12 cellular contexts compared by ENCODE assay signal in the genomic region with DNA sequence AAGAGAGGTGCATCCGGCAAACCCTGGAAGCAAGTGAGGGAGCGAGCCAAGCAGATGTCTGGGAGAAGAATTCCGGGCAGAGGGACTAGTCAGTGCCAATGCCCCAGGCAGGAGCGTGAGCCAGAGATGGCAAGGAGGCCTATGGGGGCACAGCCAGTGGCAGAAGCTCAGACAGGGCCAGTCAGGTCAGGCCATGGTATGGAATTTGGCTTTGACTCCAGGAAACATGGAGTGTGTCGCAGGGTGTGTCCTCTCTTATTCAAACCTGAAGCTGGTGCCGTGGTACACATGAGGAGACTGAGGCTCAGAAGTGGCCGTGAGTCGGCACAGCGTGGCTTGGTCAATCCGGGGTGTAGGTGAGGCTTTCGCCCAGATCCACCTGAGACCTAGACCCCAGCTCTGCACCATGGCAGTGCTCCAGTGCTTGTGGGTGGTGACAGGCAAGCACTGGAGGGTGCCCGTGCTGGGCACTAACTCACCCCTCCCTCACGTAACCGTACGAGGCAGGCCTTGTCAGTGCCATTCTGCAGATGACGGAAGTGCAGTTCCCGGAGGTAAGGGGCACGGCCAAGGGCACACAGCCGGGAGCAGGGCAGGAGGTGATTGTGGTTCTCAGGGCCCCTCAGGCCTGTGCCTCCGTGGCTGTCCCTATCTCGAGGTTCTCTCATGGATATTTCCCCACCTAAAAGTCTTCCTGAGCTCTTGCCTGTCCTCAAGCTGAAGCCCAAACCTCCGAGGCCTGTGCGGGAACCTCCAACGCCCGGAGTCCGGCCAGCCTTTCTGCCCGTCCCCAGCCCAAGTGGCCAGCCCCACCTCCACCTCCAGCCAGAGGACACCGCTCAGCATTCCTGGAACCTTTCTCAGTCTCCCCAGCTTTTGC. TPM values are rescaled to one million over a fixed set of nuclear protein-coding genes. Genes with fewer than 3 reads are reported as not detected.
DNase-seq lines count a peak whose midpoint lies in the region; ATAC-seq and TF ChIP-seq lines count a peak whose summit lies in the region.
"Had no signal": no experiment of that assay in that cellular context is flagged by ENCODE, and none has a peak within 500 bp of the region (broad histone marks: within the 10 kb centered on the region; RNA-seq: fewer than 3 reads in every experiment).

No MANE protein-coding gene starts in this region.

- H3K4me3 ChIP-seq in upper lobe of right lung (no peak overlapping the region), coronary artery (no peak overlapping the region)
- H3K4me3 ChIP-seq: testis had no signal

- H3K36me3 Mint-ChIP-seq in immature natural killer cell, result no peaks in the 10 kb centered on the region

- H3K4me3 Mint-ChIP-seq in immature natural killer cell, result peak overlapping the region; percentile 72 to 89 (median 81)

- no peaks in the 10 kb centered on the region for H3K27me3 ChIP-seq in upper lobe of right lung
- H3K27me3 ChIP-seq: testis had no signal

- H3K27ac ChIP-seq in upper lobe of right lung, result peak overlapping the region; percentile 63
- H3K27ac ChIP-seq in coronary artery, result peak overlapping the region in 1 of 2 donors; percentile 64
- H3K27ac ChIP-seq: testis had no signal

- no peaks in the 10 kb centered on the region for H3K9me3 ChIP-seq in upper lobe of right lung
- H3K9me3 ChIP-seq: testis had no signal

- peaks cover 58 to 59% of the 10 kb centered on the region in 2 donors for H3K4me1 Mint-ChIP-seq in immature natural killer cell

- peaks cover 2 to 9% (median 3%) of the 10 kb centered on the region in 3 donors for H3K27me3 Mint-ChIP-seq in immature natural killer cell (ENCODE audit: low read depth in 3 of 3)

- TF ChIP-seq CTCF in upper lobe of right lung (IDR thresholded peaks at IDR 0.05) (no peak), coronary artery (IDR thresholded peaks at IDR 0.05) (no peak)

- H3K9me3 Mint-ChIP-seq in immature natural killer cell, result no peaks in the 10 kb centered on the region

- peak overlapping the region in 5 of 6 donors; percentile 51 to 89 (median 54) for H3K27ac Mint-ChIP-seq in immature natural killer cell

- peak; percentile 46 for DNase-seq in Right ventricle myocardium superior
- DNase-seq in left cardiac atrium, result no peak
- DNase-seq in immature natural killer cell, result no peak
- peak; percentile 45 for DNase-seq in upper lobe of right lung
- no peak for DNase-seq in putamen (ENCODE audit: low spot score)
- DNase-seq in coronary artery (ENCODE audit: low spot score), result no peak
- DNase-seq: DND-41; effector CD4-positive, alpha-beta T cell; NCI-H1105; testis had no signal

- peaks cover 14% of the 10 kb centered on the region for H3K4me1 ChIP-seq in upper lobe of right lung
- H3K4me1 ChIP-seq: testis had no signal

- H3K36me3 ChIP-seq in upper lobe of right lung, result no peaks in the 10 kb centered on the region

- no peak for ATAC-seq in Right ventricle myocardium superior (ENCODE audit: poor library complexity)
- no peak for ATAC-seq in left cardiac atrium
- ATAC-seq in upper lobe of right lung, result no peak
- ATAC-seq: HCT116 had no signal

- intact Hi-C loops in Right ventricle myocardium superior (cut with DNase I), result no loop called here
- intact Hi-C loops in left cardiac atrium (cut with DNase I), result no loop called here
- intact Hi-C loops in upper lobe of right lung (cut with DNase I), result no loop called here

RNA-seq across cellular contexts. Expression of gene SPI1, which starts 10.6 kb away (rescaled TPM):
- total RNA-seq in Right ventricle myocardium superior (11.1 TPM), left cardiac atrium (10 to 100 TPM; 19.5 to 31.4 TPM), upper lobe of right lung (168 TPM)
- polyA plus RNA-seq in immature natural killer cell, result 1 to 10 TPM in 2 of 3 donors, under 1 TPM in 1; 0.95 to 3.6 (median 2.3) TPM
- total RNA-seq: NCI-H460 had no signal

RNA-seq across cellular contexts. Expression of gene SLC39A13, which starts 19.5 kb away (rescaled TPM):
- total RNA-seq in Right ventricle myocardium superior (34.5 TPM), left cardiac atrium (10 to 100 TPM; 35.5 to 53.4 TPM), upper lobe of right lung (62.0 TPM)
- 10 to 100 TPM; 22.1 to 33.2 (median 27.7) TPM for polyA plus RNA-seq in immature natural killer cell

RNA-seq across cellular contexts. Expression of gene MYBPC3, which starts 36.4 kb away (rescaled TPM):
- total RNA-seq in Right ventricle myocardium superior (2,568 TPM), left cardiac atrium (1,000 to 10,000 TPM in 1 of 2 donors, 100 to 1,000 TPM in 1; 966 to 1,049 TPM), upper lobe of right lung (0.96 TPM)
- not detected for polyA plus RNA-seq in immature natural killer cell

RNA-seq across cellular contexts. Expression of gene PSMC3, which starts 37.3 kb away (rescaled TPM):
- 166 TPM for total RNA-seq in Right ventricle myocardium superior
- 100 to 1,000 TPM; 133 to 154 TPM for total RNA-seq in left cardiac atrium
- polyA plus RNA-seq in immature natural killer cell, result 100 to 1,000 TPM; 157 to 207 (median 184) TPM
- total RNA-seq in upper lobe of right lung, result 79.4 TPM

RNA-seq across cellular contexts. Expression of gene RAPSN, which starts 60.0 kb away (rescaled TPM):
- total RNA-seq in Right ventricle myocardium superior, result 6.7 TPM
- not detected for total RNA-seq in left cardiac atrium
- not detected for polyA plus RNA-seq in immature natural killer cell
- 0.64 TPM for total RNA-seq in upper lobe of right lung

Comparison
In these comparisons a context has a peak if more than half of its experiments do, and no peak if none do; other contexts are left out.
1. DNase-seq: peak in Right ventricle myocardium superior (single experiment) and upper lobe of right lung (single experiment); none in left cardiac atrium (single experiment), immature natural killer cell (0 of 3), putamen (single experiment) and coronary artery (single experiment).
2. RNA of gene MYBPC3, which starts 36.4 kb away (total RNA-seq): 2,568 TPM in Right ventricle myocardium superior (single experiment) and 966 to 1,049 TPM in left cardiac atrium; 0.96 TPM in upper lobe of right lung (single experiment); every median in the first group is over 100 times any median in the second.